ENCODE assay signal across 8 cellular contexts in the genomic region with DNA sequence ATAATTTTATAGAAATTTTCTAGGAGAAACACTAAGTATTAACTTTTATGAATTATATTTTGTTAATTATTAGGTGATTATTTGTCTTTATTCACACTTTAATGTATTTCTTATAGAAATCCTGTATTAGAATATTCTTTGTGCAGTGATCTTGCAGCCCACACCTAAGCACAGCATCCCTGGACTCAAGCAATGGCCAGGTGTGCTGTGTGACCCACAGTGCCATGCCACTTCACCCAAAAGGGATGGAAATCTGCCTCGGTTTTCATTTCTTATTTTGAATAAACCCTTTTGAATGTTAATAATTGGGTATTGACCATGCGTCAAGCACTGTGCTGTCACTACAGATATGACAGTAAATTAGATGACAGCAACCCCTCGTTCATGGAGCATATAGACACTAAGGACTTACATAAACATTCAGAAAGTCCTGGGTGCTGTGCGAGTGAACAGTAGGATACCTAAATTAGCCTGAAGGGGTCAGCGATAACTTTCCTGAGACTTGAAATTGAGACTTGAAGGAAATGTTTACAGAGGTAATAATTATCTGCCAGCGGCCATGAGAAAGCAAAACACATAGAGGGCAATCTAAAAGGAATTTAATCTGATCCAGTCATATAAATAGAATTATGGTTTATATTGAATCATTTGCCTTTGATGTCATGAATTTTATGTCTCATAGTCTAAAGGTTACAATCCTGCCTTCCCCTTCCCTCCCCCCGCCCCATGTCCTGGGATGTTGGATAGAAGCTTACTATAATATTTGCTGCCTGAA. TPM values are rescaled to one million over a fixed set of nuclear protein-coding genes. Genes with fewer than 3 reads are reported as not detected.
DNase-seq lines count a peak whose midpoint lies in the region; ATAC-seq and TF ChIP-seq lines count a peak whose summit lies in the region.

No MANE protein-coding gene starts in this region.

- H3K4me3 Mint-ChIP-seq in neural crest cell, result no peak overlapping the region
- H3K4me3 Mint-ChIP-seq in activated CD4-positive, alpha-beta memory T cell treated with anti-CD3 and anti-CD28 coated beads for 36 hours, result no peak overlapping the region
- H3K4me3 Mint-ChIP-seq in natural killer cell treated with Interleukin-12 subunit alpha and Interleukin-12 subunit beta and Interleukin-15 and Interleukin-18, amount 100 ng/mL, for 72 hours, result no peak overlapping the region

- ATAC-seq in GM21526 (IDR thresholded peaks at IDR 0.05; ENCODE audit: low FRiP score, unreplicated experiment), result no peak
- ATAC-seq in natural killer cell treated with Interleukin-12 subunit alpha and Interleukin-12 subunit beta and Interleukin-15 and Interleukin-18, amount 100 ng/mL, for 72 hours, result no peak

- peak; percentile 30 for DNase-seq in ELF-1 (ENCODE audit: low read depth, low spot score)
- peak; percentile 51 for DNase-seq in NAMALWA (ENCODE audit: low spot score)
- peak; percentile 60 for DNase-seq in brain microvascular endothelial cell
- no peak for DNase-seq in neural crest cell (ENCODE audit: low read depth, low spot score)
- DNase-seq in activated CD4-positive, alpha-beta memory T cell treated with anti-CD3 and anti-CD28 coated beads for 36 hours, result no peak
- DNase-seq in natural killer cell treated with Interleukin-12 subunit alpha and Interleukin-12 subunit beta and Interleukin-15 and Interleukin-18, amount 100 ng/mL, for 72 hours (ENCODE audit: low spot score), result no peak
- no peak for DNase-seq in medulla oblongata (ENCODE audit: extremely low spot score)

- H3K36me3 Mint-ChIP-seq in neural crest cell (ENCODE audit: low read depth), result no peaks in the 10 kb centered on the region
- H3K36me3 Mint-ChIP-seq in activated CD4-positive, alpha-beta memory T cell treated with anti-CD3 and anti-CD28 coated beads for 36 hours, result no peaks in the 10 kb centered on the region
- no peaks in the 10 kb centered on the region for H3K36me3 Mint-ChIP-seq in natural killer cell treated with Interleukin-12 subunit alpha and Interleukin-12 subunit beta and Interleukin-15 and Interleukin-18, amount 100 ng/mL, for 72 hours

- no peaks in the 10 kb centered on the region for H3K27me3 Mint-ChIP-seq in neural crest cell (ENCODE audit: low read depth)
- H3K27me3 Mint-ChIP-seq in activated CD4-positive, alpha-beta memory T cell treated with anti-CD3 and anti-CD28 coated beads for 36 hours, result peaks cover 4% of the 10 kb centered on the region
- no peaks in the 10 kb centered on the region for H3K27me3 Mint-ChIP-seq in natural killer cell treated with Interleukin-12 subunit alpha and Interleukin-12 subunit beta and Interleukin-15 and Interleukin-18, amount 100 ng/mL, for 72 hours

- H3K27ac Mint-ChIP-seq in neural crest cell (ENCODE audit: unreplicated experiment), result no peak overlapping the region
- no peak overlapping the region for H3K27ac Mint-ChIP-seq in activated CD4-positive, alpha-beta memory T cell treated with anti-CD3 and anti-CD28 coated beads for 36 hours
- no peak overlapping the region for H3K27ac Mint-ChIP-seq in natural killer cell treated with Interleukin-12 subunit alpha and Interleukin-12 subunit beta and Interleukin-15 and Interleukin-18, amount 100 ng/mL, for 72 hours

- H3K9me3 Mint-ChIP-seq in neural crest cell, result no peaks in the 10 kb centered on the region
- H3K9me3 Mint-ChIP-seq in activated CD4-positive, alpha-beta memory T cell treated with anti-CD3 and anti-CD28 coated beads for 36 hours, result no peaks in the 10 kb centered on the region
- no peaks in the 10 kb centered on the region for H3K9me3 Mint-ChIP-seq in natural killer cell treated with Interleukin-12 subunit alpha and Interleukin-12 subunit beta and Interleukin-15 and Interleukin-18, amount 100 ng/mL, for 72 hours

- no peaks in the 10 kb centered on the region for H3K27me3 ChIP-seq in brain microvascular endothelial cell (replicated peaks)

- H3K4me1 Mint-ChIP-seq in neural crest cell, result peaks cover 12% of the 10 kb centered on the region
- no peaks in the 10 kb centered on the region for H3K4me1 Mint-ChIP-seq in activated CD4-positive, alpha-beta memory T cell treated with anti-CD3 and anti-CD28 coated beads for 36 hours (ENCODE audit: low read depth)
- H3K4me1 Mint-ChIP-seq in natural killer cell treated with Interleukin-12 subunit alpha and Interleukin-12 subunit beta and Interleukin-15 and Interleukin-18, amount 100 ng/mL, for 72 hours (ENCODE audit: low read depth in 2 of 2), result no peaks in the 10 kb centered on the region

- H3K36me3 ChIP-seq in brain microvascular endothelial cell (replicated peaks), result peaks cover 22% of the 10 kb centered on the region

- TF ChIP-seq CTCF in brain microvascular endothelial cell (IDR thresholded peaks at IDR 0.05; ENCODE audit: low read depth, low read length, missing control alignments) (peak; percentile 38), neural crest cell (conservative IDR thresholded peaks at IDR 0.05) (peak; percentile 39)

- POLR2A ChIA-PET in activated CD4-positive, alpha-beta memory T cell treated with anti-CD3 and anti-CD28 coated beads for 36 hours (lab: Charles Lee), result no interaction called here

- intact Hi-C loops in activated CD4-positive, alpha-beta memory T cell treated with anti-CD3 and anti-CD28 coated beads for 36 hours (cut with micrococcal nuclease), result loop anchor here (1.0 to 5.0 kb wide), 2 partner anchors 80 to 1912 kb away; no protein-coding TSS in a partner anchor

- CTCF ChIA-PET in activated CD4-positive, alpha-beta memory T cell treated with anti-CD3 and anti-CD28 coated beads for 36 hours (lab: Charles Lee), result interaction anchor here (0.6 to 2.6 kb wide), 20 partner anchors 8 to 1907 kb away, joined by 3 to 31 read pairs (median 4); no protein-coding TSS in a partner anchor

- H3K27ac ChIP-seq in brain microvascular endothelial cell, result peak overlapping the region; percentile 70

- in situ Hi-C loops in brain microvascular endothelial cell (cut with HindIII; ENCODE audit: low pct_ligation_motif_present, low sequenced_read_pairs), result no loop called here

- H3K4me3 ChIP-seq in brain microvascular endothelial cell (ENCODE audit: low read depth, low read length), result no peak overlapping the region

RNA-seq across cellular contexts. Expression of gene CALCRL, which starts 52.7 kb away (rescaled TPM):
- total RNA-seq in neural crest cell, result 2.0 and 2.6 TPM in 2 replicates
- total RNA-seq in activated CD4-positive, alpha-beta memory T cell treated with anti-CD3 and anti-CD28 coated beads for 36 hours, result under 1 TPM; 0.17 to 0.27 TPM
- total RNA-seq in natural killer cell treated with Interleukin-12 subunit alpha and Interleukin-12 subunit beta and Interleukin-15 and Interleukin-18, amount 100 ng/mL, for 72 hours, result under 1 TPM in 1 of 2 donors, not detected in 1; 0.48 TPM

RNA-seq across cellular contexts. Expression of gene TFPI, which starts 53.5 kb away (rescaled TPM):
- total RNA-seq in neural crest cell, result 7.0 and 8.0 TPM in 2 replicates
- not detected for total RNA-seq in activated CD4-positive, alpha-beta memory T cell treated with anti-CD3 and anti-CD28 coated beads for 36 hours
- 1 to 10 TPM in 1 of 2 donors, under 1 TPM in 1; 0.56 to 1.9 TPM for total RNA-seq in natural killer cell treated with Interleukin-12 subunit alpha and Interleukin-12 subunit beta and Interleukin-15 and Interleukin-18, amount 100 ng/mL, for 72 hours

Comparison
In these comparisons a context has a peak if more than half of its experiments do, and no peak if none do; other contexts are left out.
1. DNase-seq: peak in ELF-1 (single experiment), NAMALWA (single experiment) and brain microvascular endothelial cell (single experiment); none in neural crest cell (single experiment), activated CD4-positive, alpha-beta memory T cell treated with anti-CD3 and anti-CD28 coated beads for 36 hours (single experiment), natural killer cell treated with Interleukin-12 subunit alpha and Interleukin-12 subunit beta and Interleukin-15 and Interleukin-18, amount 100 ng/mL, for 72 hours (single experiment) and medulla oblongata (single experiment).